8 cellular contexts compared by ENCODE assay signal in genomic region chr15:75625542-75626347, GRCh38. TPM values are rescaled to one million over a fixed set of nuclear protein-coding genes. Genes with fewer than 3 reads are reported as not detected.
A peak's percentile ranks its signal among the peaks of the same experiment; 100 is the strongest.
DNase-seq lines count a peak whose midpoint lies in the region; ATAC-seq and TF ChIP-seq lines count a peak whose summit lies in the region.

SNUPN (minus strand) TSS chr15:75625725; CDS start chr15:75621051, 4,674 bp downstream.

- peaks cover 5% of the 10 kb centered on the region; the same call in 1 of the 2 replicates for H3K4me1 ChIP-seq in HUES6 (ENCODE audit: control insufficient read depth, insufficient read depth, low read length)
- peaks cover 21% of the 10 kb centered on the region for H3K4me1 ChIP-seq in OCI-LY7 (ENCODE audit: insufficient read depth, low read length, poor library complexity, severe bottlenecking)

- H3K9me3 Mint-ChIP-seq in endothelial cell (ENCODE audit: unreplicated experiment) = no peaks in the 10 kb centered on the region
- no peaks in the 10 kb centered on the region for H3K9me3 Mint-ChIP-seq in mesothelial cell of epicardium

- H3K27me3 ChIP-seq in HUES6 (ENCODE audit: control insufficient read depth, insufficient read depth, low read length) = no peaks in the 10 kb centered on the region

- peak within 1 kb of the TSS; percentile 87 for H3K4me3 ChIP-seq in HUES6 (ENCODE audit: low read depth, low read length)
- H3K4me3 ChIP-seq in OCI-LY7 (ENCODE audit: low read depth, low read length, poor library complexity, severe bottlenecking) = peak within 1 kb of the TSS; percentile 99

- TF ChIP-seq CTCF in OCI-LY7 (conservative IDR thresholded peaks at IDR 0.05; ENCODE audit: low read length) (no peak), endothelial cell (IDR thresholded peaks at IDR 0.05; ENCODE audit: unreplicated experiment) (no peak), mesothelial cell of epicardium (IDR thresholded peaks at IDR 0.05; ENCODE audit: unreplicated experiment) (no peak)

- H3K27ac ChIP-seq in HUES6 (ENCODE audit: low read depth, low read length) (peak within 1 kb of the TSS; percentile 97), OCI-LY7 (ENCODE audit: low read depth, low read length, poor library complexity, severe bottlenecking) (peak within 1 kb of the TSS; percentile 93)

- H3K27ac Mint-ChIP-seq in endothelial cell (ENCODE audit: unreplicated experiment) = peak within 1 kb of the TSS; percentile 94
- peak within 1 kb of the TSS; percentile 97 for H3K27ac Mint-ChIP-seq in mesothelial cell of epicardium

- DNase-seq in COLO829 (ENCODE audit: low spot score) (peak; percentile 86), OCI-LY7 (ENCODE audit: low spot score) (peak; percentile 98), endothelial cell (ENCODE audit: low spot score) (peak; percentile 88), mesothelial cell of epicardium (ENCODE audit: low spot score in 2 of 2, unreplicated experiment in 2 of 2) (peak; percentile 70 to 77)
- peak; percentile 96 for DNase-seq in activated CD8-positive, alpha-beta memory T cell treated with anti-CD3 and anti-CD28 coated beads, Interleukin-2, amount 50 U/mL, for 48 hours
- DNase-seq in stimulated activated CD8-positive, alpha-beta memory T cell treated with anti-CD3 and anti-CD28 coated beads, Interleukin-15, amount 100 ng/mL, for 48 hours (ENCODE audit: low read depth in 2 of 2) = peak; percentile 92

- CTCF ChIA-PET in OCI-LY7 (lab: Charles Lee; ENCODE audit: unreplicated experiment) = no interaction called here

- H3K27me3 Mint-ChIP-seq in endothelial cell (ENCODE audit: unreplicated experiment) = no peaks in the 10 kb centered on the region
- H3K27me3 Mint-ChIP-seq in mesothelial cell of epicardium (ENCODE audit: low read depth) = no peaks in the 10 kb centered on the region

- H3K36me3 ChIP-seq in HUES6 (ENCODE audit: control insufficient read depth, insufficient read depth, low read length) (peaks cover under 1% of the 10 kb centered on the region; the same call in 1 of the 2 replicates), OCI-LY7 (ENCODE audit: insufficient read depth, low read length) (peaks cover 15% of the 10 kb centered on the region; the same call in 1 of the 2 replicates)

- H3K9me3 ChIP-seq in HUES6 (ENCODE audit: control insufficient read depth, insufficient read depth, low read depth, low read length) (no peaks in the 10 kb centered on the region), OCI-LY7 (ENCODE audit: low read length) (no peaks in the 10 kb centered on the region)

- intact Hi-C loops in OCI-LY7 (cut with micrococcal nuclease; ENCODE audit: unreplicated experiment) = loop anchor here (1.0 to 5.0 kb wide), 5 partner anchors 15 to 603 kb away; partner anchors contain the start of genes IMP3, MAN2C1, PPCDC and PTPN9

- peak within 1 kb of the TSS; percentile 56; the same call in 1 of the 2 replicates for H2AFZ ChIP-seq in OCI-LY7 (ENCODE audit: low read length)

- BruUV-seq in OCI-LY7 (replicated peaks; lab: Mats Ljungman, UMichigan) = TSS peak; percentile 94

- H3K9ac ChIP-seq in HUES6 (ENCODE audit: low read length) = peak within 1 kb of the TSS; percentile 96

- no peaks in the 10 kb centered on the region for H3K9me2 ChIP-seq in OCI-LY7 (ENCODE audit: insufficient read depth, low read length)

- peak; percentile 88 for ATAC-seq in GM21381 (IDR thresholded peaks at IDR 0.05; ENCODE audit: unreplicated experiment)

- peaks cover 17% of the 10 kb centered on the region; the same call in 1 of the 2 replicates for H3K79me2 ChIP-seq in OCI-LY7 (ENCODE audit: insufficient read depth, low read depth, low read length)

- peaks cover 3% of the 10 kb centered on the region for H3K36me3 Mint-ChIP-seq in endothelial cell (ENCODE audit: low read depth, unreplicated experiment)
- H3K36me3 Mint-ChIP-seq in mesothelial cell of epicardium = no peaks in the 10 kb centered on the region

- H3K4me3 Mint-ChIP-seq in endothelial cell (ENCODE audit: unreplicated experiment) (peak within 1 kb of the TSS; percentile 93), mesothelial cell of epicardium (peak within 1 kb of the TSS; percentile 91)

- H3K4me1 Mint-ChIP-seq in endothelial cell (ENCODE audit: unreplicated experiment) (peaks cover 11% of the 10 kb centered on the region), mesothelial cell of epicardium (peaks cover 7% of the 10 kb centered on the region)

- peak within 1 kb of the TSS; percentile 90 for H3K4me2 ChIP-seq in OCI-LY7 (ENCODE audit: low read length)

- POLR2A ChIA-PET in OCI-LY7 (lab: Charles Lee) = interaction anchor here (0.5 to 2.8 kb wide), 7 partner anchors 12 to 222 kb away, joined by 3 to 15 read pairs (median 6); partner anchors contain the start of genes IMP3, PTPN9 and SIN3A

- H4K20me1 ChIP-seq in OCI-LY7 (ENCODE audit: insufficient read depth, low read length) = no peaks in the 10 kb centered on the region

RNA-seq across cellular contexts. Expression of gene SNUPN, which starts in this region (rescaled TPM):
- 32.4 and 44.4 TPM in 2 replicates for total RNA-seq in OCI-LY7 (2014; rRNA removed; shearing (Covaris generic))
- total RNA-seq in OCI-LY7 (2022) (69.4 and 71.1 TPM in 2 replicates), endothelial cell (ENCODE audit: unreplicated experiment) (16.5 TPM), mesothelial cell of epicardium (19.4 to 23.5 TPM (median 23.0 TPM) in 3 replicates)

Comparison
In these comparisons a context has a peak if more than half of its experiments do, and no peak if none do; other contexts are left out.
1. Peak in every context shown above with its lines: DNase-seq, ATAC-seq, H3K4me3 ChIP-seq and H3K27ac ChIP-seq.